Comparison of ENCODE assay signal across 16 cellular contexts in genomic region chr6:15378864-15379263, GRCh38.
"Had no signal": no experiment of that assay in that cellular context is flagged by ENCODE, and none has a peak within 500 bp of the region (broad histone marks: within the 10 kb centered on the region; RNA-seq: fewer than 3 reads in every experiment).

No MANE protein-coding gene starts in this region.

- H3K9me3 ChIP-seq: heart right ventricle, spleen, thoracic aorta had no signal

- H3K36me3 ChIP-seq: thoracic aorta had no signal

- DNase-seq: activated B cell treated with CpG ODN at 0.5 μM for 24 hours; activated CD4-positive, alpha-beta memory T cell treated with anti-CD3 and anti-CD28 coated beads for 36 hours; activated CD4-positive, alpha-beta T cell treated with anti-CD3 and anti-CD28 coated beads for 4 hours; activated naive CD4-positive, alpha-beta T cell treated with Interleukin-2 at 50 U/mL for 16 hours; activated naive CD8-positive, alpha-beta T cell treated with anti-CD3 and anti-CD28 coated beads, Interleukin-2, amount 10 ng/mL, durations not matched to agents 7 days and 5 days; activated T-cell treated with anti-CD3 and anti-CD28 coated beads for 4 hours; heart right ventricle; kidney glomerular epithelial cell; left ventricle myocardium superior; spleen; stimulated activated naive B cell treated with anti-CD40 and anti-IgM and Interleukin-4, amounts not matched to agents 10 μg/mL and 1 μg/mL and 100 μg/mL, for 72 hours had no signal

- H3K27me3 ChIP-seq: heart right ventricle, spleen had no signal

- H3K27ac ChIP-seq: coronary artery, heart right ventricle, spleen, thoracic aorta had no signal

- ATAC-seq: esophagus mucosa, heart right ventricle, left ventricle myocardium superior, sciatic nerve had no signal

- H3K4me3 ChIP-seq: coronary artery, heart right ventricle, spleen, thoracic aorta had no signal

- FAIRE-seq: TTC549 had no signal
